In genomic region chr6:136034422-136034821, GRCh38 we compare ENCODE assay signal across 25 cellular contexts.
DNase-seq lines count a peak whose midpoint lies in the region; ATAC-seq and TF ChIP-seq lines count a peak whose summit lies in the region.
"Had no signal": no experiment of that assay in that cellular context is flagged by ENCODE, and none has a peak within 500 bp of the region (broad histone marks: within the 10 kb centered on the region; RNA-seq: fewer than 3 reads in every experiment).

No MANE protein-coding gene starts in this region.

- H3K4me1 ChIP-seq in HCT116 (ENCODE audit: control insufficient read depth in 1 of 2, insufficient read depth in 2 of 2, low read length in 2 of 2) = no peaks in the 10 kb centered on the region
- peaks cover 49% of the 10 kb centered on the region for H3K4me1 ChIP-seq in osteoblast (ENCODE audit: insufficient read depth, low read length)

- H4K20me1 ChIP-seq in HCT116 (ENCODE audit: insufficient read depth) (no peaks in the 10 kb centered on the region), osteoblast (ENCODE audit: insufficient read depth, low read length) (no peaks in the 10 kb centered on the region)

- TF ChIP-seq RAD21 in HCT116 (IDR thresholded peaks at IDR 0.05; ENCODE audit: low read depth) = peak; percentile 43

- H3K4me2 ChIP-seq in HCT116 (ENCODE audit: low read length) = no peak overlapping the region
- H3K4me2 ChIP-seq in osteoblast (ENCODE audit: insufficient read depth, low read length) = no peak overlapping the region
- H3K4me2 ChIP-seq: hepatocyte had no signal

- no peak overlapping the region for H3K9ac ChIP-seq in HCT116 (ENCODE audit: low read length)

- TF ChIP-seq CTCF in HCT116 (IDR thresholded peaks at IDR 0.05 in 2 of 3, conservative IDR thresholded peaks at IDR 0.05 in 1 of 3; ENCODE audit: borderline replicate concordance in 1 of 3, insufficient read depth in 1 of 3, low read depth in 2 of 3, low read length in 2 of 3) = peak; percentile 9 to 24 (median 16); a peak in 2 of 6 replicates
- peak; percentile 18; the same call in 1 of the 2 replicates for TF ChIP-seq CTCF in WERI-Rb-1 (IDR thresholded peaks at IDR 0.05; ENCODE audit: low read depth, low read length)
- TF ChIP-seq CTCF in osteoblast (IDR thresholded peaks at IDR 0.05; ENCODE audit: extremely low read depth, low read depth, low read length) = no peak

- H2AFZ ChIP-seq in HCT116 (ENCODE audit: low read depth, low read length, poor library complexity, severe bottlenecking) = no peak overlapping the region
- no peak overlapping the region for H2AFZ ChIP-seq in osteoblast (ENCODE audit: low read length)
- H2AFZ ChIP-seq: hepatocyte had no signal

- H3K27me3 ChIP-seq in HCT116 (ENCODE audit: insufficient read depth, low read length) (no peaks in the 10 kb centered on the region), WERI-Rb-1 (ENCODE audit: insufficient read depth, low read depth, severe bottlenecking) (no peaks in the 10 kb centered on the region), osteoblast (ENCODE audit: insufficient read depth, low read length) (no peaks in the 10 kb centered on the region)
- H3K27me3 ChIP-seq: esophagus squamous epithelium, hepatocyte, sigmoid colon, suprapubic skin, upper lobe of right lung had no signal

- H3K4me3 ChIP-seq in HCT116 (replicated peaks in 1 of 2; ENCODE audit: low read depth in 1 of 2, low read length in 2 of 2) = no peak overlapping the region
- H3K4me3 ChIP-seq in WERI-Rb-1 (ENCODE audit: low read depth, low read length) = no peak overlapping the region
- H3K4me3 ChIP-seq in osteoblast (ENCODE audit: insufficient read depth, low read length) = no peak overlapping the region
- H3K4me3 ChIP-seq: esophagus squamous epithelium, hepatocyte, sigmoid colon, suprapubic skin, upper lobe of right lung had no signal

- intact Hi-C loops in HCT116 (cut with micrococcal nuclease) = no loop called here

- H3K9me2 ChIP-seq in HCT116 (ENCODE audit: insufficient read depth) = no peaks in the 10 kb centered on the region

- H3K9me3 ChIP-seq in HCT116 (ENCODE audit: control insufficient read depth in 1 of 2, insufficient read depth in 1 of 2, low read depth in 1 of 2, low read length in 2 of 2) (no peaks in the 10 kb centered on the region), WERI-Rb-1 (ENCODE audit: severe bottlenecking) (no peaks in the 10 kb centered on the region), osteoblast (ENCODE audit: low read depth, low read length) (no peaks in the 10 kb centered on the region)
- H3K9me3 ChIP-seq: esophagus squamous epithelium, sigmoid colon, suprapubic skin, upper lobe of right lung had no signal

- H3K27ac ChIP-seq in HCT116 (ENCODE audit: low read depth, low read length) = no peak overlapping the region
- no peak overlapping the region for H3K27ac ChIP-seq in WERI-Rb-1
- H3K27ac ChIP-seq in osteoblast (ENCODE audit: low read depth, low read length) = peak overlapping the region; percentile 95
- H3K27ac ChIP-seq: 22Rv1, hepatocyte, suprapubic skin, upper lobe of right lung had no signal

- RAD21 ChIA-PET in HCT116 (lab: Charles Lee; ENCODE audit: low non-redundant PET in 1 of 2, low total read pairs in 2 of 2, uncharacterized antibody in 2 of 2, unreplicated experiment in 2 of 2) = no interaction called here

- H3K36me3 ChIP-seq in HCT116 (ENCODE audit: control insufficient read depth in 1 of 2, insufficient read depth in 2 of 2, low read length in 2 of 2) (no peaks in the 10 kb centered on the region), WERI-Rb-1 (no peaks in the 10 kb centered on the region), osteoblast (ENCODE audit: insufficient read depth, low read length) (no peaks in the 10 kb centered on the region)
- H3K36me3 ChIP-seq: esophagus squamous epithelium, sigmoid colon, suprapubic skin, upper lobe of right lung had no signal

- peak; percentile 53 for ATAC-seq in HCT116
- no peak for ATAC-seq in HG02852 (IDR thresholded peaks at IDR 0.05; ENCODE audit: unreplicated experiment)
- no peak for ATAC-seq in GM19324 (IDR thresholded peaks at IDR 0.05; ENCODE audit: low FRiP score, unreplicated experiment)
- ATAC-seq: HepG2; stimulated activated naive B cell treated with anti-CD40 and anti-IgM and Interleukin-4, amounts not matched to agents 10 μg/mL and 1 μg/mL and 100 μg/mL, for 72 hours; upper lobe of right lung had no signal

- no TSS peak for BruUV-seq in HCT116 (replicated peaks; lab: Mats Ljungman, UMichigan)

- H3K79me2 ChIP-seq in HCT116 (ENCODE audit: insufficient read depth, low read length) (no peaks in the 10 kb centered on the region), osteoblast (ENCODE audit: insufficient read depth, low read length) (peaks cover 34% of the 10 kb centered on the region)
- H3K79me2 ChIP-seq: hepatocyte had no signal

- POLR2A ChIA-PET in HCT116 (lab: Charles Lee) = no interaction called here

- peak; percentile 7 for DNase-seq in DMS 273 (lab: John Stamatoyannopoulos, UW; ENCODE audit: unreplicated experiment)
- DNase-seq in DMS 273 treated with DMSO at 0.1 percent for 48 hours (lab: John Stamatoyannopoulos, UW) = no peak
- no peak for DNase-seq in HCT116 (ENCODE audit: low read depth, low spot score)
- no peak for DNase-seq in WERI-Rb-1
- no peak for DNase-seq in osteoblast (ENCODE audit: insufficient read length, low spot score, missing footprints)
- DNase-seq in T-helper 2 cell = no peak
- DNase-seq: activated CD4-positive, alpha-beta T cell treated with anti-CD3 and anti-CD28 coated beads for 4 hours; activated T-cell treated with anti-CD3 and anti-CD28 coated beads for 4 hours; AML-193; anterior cingulate cortex; CD4-positive, alpha-beta memory T cell; esophagus squamous epithelium; foreskin melanocyte; NCI-H1694; NCI-H510A treated with DMSO at 0.1 percent for 48 hours; posterior cingulate gyrus; sigmoid colon; stimulated activated naive B cell treated with anti-CD40 and anti-IgM and Interleukin-4, amounts not matched to agents 10 μg/mL and 1 μg/mL and 100 μg/mL, for 72 hours; upper lobe of right lung had no signal

- no peak for TF ChIP-seq POLR2A in HCT116 (IDR thresholded peaks at IDR 0.05; ENCODE audit: borderline replicate concordance, extremely low read depth, insufficient read depth, insufficient read length)

- CTCF ChIA-PET in HCT116 (lab: Charles Lee) = no interaction called here

TF ChIP-seq in HCT116, 20 proteins besides CTCF, POLR2A, EP300 and RAD21:
- TF ChIP-seq ELF1 (IDR thresholded peaks at IDR 0.05; ENCODE audit: borderline replicate concordance, low read depth) (no peak), TCF7L2 (IDR thresholded peaks at IDR 0.05; ENCODE audit: borderline replicate concordance, extremely low read depth, insufficient read depth, insufficient read length) (no peak), EZH2phosphoT487 (IDR thresholded peaks at IDR 0.05; ENCODE audit: borderline replicate concordance) (no peak), REST (IDR thresholded peaks at IDR 0.05; ENCODE audit: low read depth) (no peak), EZH2 (IDR thresholded peaks at IDR 0.05) (no peak), MAX (IDR thresholded peaks at IDR 0.05) (no peak), EGR1 (IDR thresholded peaks at IDR 0.05; ENCODE audit: low read depth) (no peak)
